12 cellular contexts compared by ENCODE assay signal in genomic region chr2:54546925-54547324, GRCh38.
DNase-seq lines count a peak whose midpoint lies in the region; ATAC-seq and TF ChIP-seq lines count a peak whose summit lies in the region.
"Had no signal": no experiment of that assay in that cellular context is flagged by ENCODE, and none has a peak within 500 bp of the region (broad histone marks: within the 10 kb centered on the region; RNA-seq: fewer than 3 reads in every experiment).

No MANE protein-coding gene starts in this region.

- no peaks in the 10 kb centered on the region for H3K9me3 Mint-ChIP-seq in nephron
- H3K9me3 Mint-ChIP-seq: effector memory CD8-positive, alpha-beta T cell had no signal

- ATAC-seq in HG02588 (IDR thresholded peaks at IDR 0.05; ENCODE audit: unreplicated experiment) (peak; percentile 45), HG02571 (IDR thresholded peaks at IDR 0.05; ENCODE audit: unreplicated experiment) (no peak)
- ATAC-seq: effector memory CD8-positive, alpha-beta T cell had no signal

- H3K27ac Mint-ChIP-seq in nephron = peak overlapping the region; percentile 44 to 74 (median 52)
- H3K27ac Mint-ChIP-seq: effector memory CD8-positive, alpha-beta T cell had no signal

- TF ChIP-seq CTCF in nephron (IDR thresholded peaks at IDR 0.05; ENCODE audit: unreplicated experiment in 3 of 3) = no peak

- DNase-seq in NCI-H2029 treated with DMSO at 0.1 percent for 48 hours (lab: John Stamatoyannopoulos, UW) (peak; percentile 20), NCI-H2029 (lab: John Stamatoyannopoulos, UW) (no peak), HT-29 (ENCODE audit: low spot score) (peak; percentile 37), NK-92 (lab: John Stamatoyannopoulos, UW; ENCODE audit: unreplicated experiment) (no peak), NCI-H2227 (lab: John Stamatoyannopoulos, UW; ENCODE audit: unreplicated experiment) (no peak)
- DNase-seq: effector memory CD8-positive, alpha-beta T cell; hippocampal formation; NCI-H524; SK-N-SH had no signal

- H3K4me3 Mint-ChIP-seq in nephron = no peak overlapping the region
- H3K4me3 Mint-ChIP-seq: effector memory CD8-positive, alpha-beta T cell had no signal

- H3K36me3 Mint-ChIP-seq in nephron (ENCODE audit: low read depth) = no peaks in the 10 kb centered on the region

- peaks cover 53% of the 10 kb centered on the region for H3K4me1 Mint-ChIP-seq in nephron

- no peaks in the 10 kb centered on the region for H3K27me3 Mint-ChIP-seq in nephron (ENCODE audit: low read depth)

Comparison
In these comparisons a context has a peak if more than half of its experiments do, and no peak if none do; other contexts are left out.
1. DNase-seq: peak in NCI-H2029 treated with DMSO at 0.1 percent for 48 hours (single experiment) and HT-29 (single experiment); none in NCI-H2029 (single experiment), NK-92 (single experiment) and NCI-H2227 (single experiment).